Comparison of ENCODE assay signal across 22 cellular contexts in the genomic region with DNA sequence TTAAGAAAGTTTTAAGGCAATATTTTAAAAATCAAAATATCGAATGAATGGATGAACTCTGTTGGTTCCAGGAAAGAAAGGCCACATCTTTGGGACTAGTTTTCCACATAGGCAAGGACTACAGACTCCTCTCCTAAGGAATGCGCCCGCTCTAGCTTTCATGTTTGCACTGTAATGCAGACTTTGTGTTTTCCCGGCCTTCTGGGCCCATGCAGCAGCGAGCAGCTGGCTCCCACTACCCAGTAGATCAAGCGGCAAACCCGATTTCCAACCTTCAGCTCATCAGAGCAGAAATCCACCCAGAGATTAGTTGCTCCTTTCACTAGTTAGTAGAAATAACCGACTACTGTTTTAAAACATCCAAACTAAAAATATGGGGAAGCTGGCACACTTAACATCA. TPM values are rescaled to one million over a fixed set of nuclear protein-coding genes. Genes with fewer than 3 reads are reported as not detected.
A peak's percentile ranks its signal among the peaks of the same experiment; 100 is the strongest.
DNase-seq lines count a peak whose midpoint lies in the region; FAIRE-seq and TF ChIP-seq lines count a peak whose summit lies in the region.
"Had no signal": no experiment of that assay in that cellular context is flagged by ENCODE, and none has a peak within 500 bp of the region (broad histone marks: within the 10 kb centered on the region; RNA-seq: fewer than 3 reads in every experiment).

No MANE protein-coding gene starts in this region.

- H3K18ac ChIP-seq in H1 (ENCODE audit: extremely low read depth, low read length), result no peak overlapping the region

- intact Hi-C loops in Caco-2 (cut with micrococcal nuclease; ENCODE audit: unreplicated experiment), result loop anchor here (5.0 kb wide), 1 partner anchor 63 kb away; a partner anchor contains a TSS

- TF ChIP-seq CTCF in Caco-2 (IDR thresholded peaks at IDR 0.05; ENCODE audit: insufficient read depth in 1 of 2, low read depth in 1 of 2, low read length in 1 of 2, severe bottlenecking in 1 of 2, unreplicated experiment in 1 of 2) (no peak), H1 (IDR thresholded peaks at IDR 0.05; ENCODE audit: control extremely low read depth in 1 of 3, insufficient read depth in 1 of 3, low read depth in 1 of 3, low read length in 3 of 3) (no peak), nephron progenitor cell (IDR thresholded peaks at IDR 0.05) (no peak)

- CTCF ChIA-PET in Caco-2 (lab: Charles Lee) (interaction anchor here (0.6 to 1.1 kb wide), 3 partner anchors 11 to 154 kb away, joined by 3 to 7 read pairs (median 6); no protein-coding TSS in a partner anchor), H1 (lab: Charles Lee; ENCODE audit: partially characterized antibody) (interaction anchor here (0.7 to 8.9 kb wide), 3 partner anchors 11 to 36 kb away, joined by 3 to 48 read pairs (median 3); no protein-coding TSS in a partner anchor)

- no peak overlapping the region for H3K23ac ChIP-seq in H1 (ENCODE audit: insufficient read length)

- H3K79me2 ChIP-seq in H1 (ENCODE audit: control insufficient read depth in 1 of 2, insufficient read depth in 2 of 2, low read length in 2 of 2), result no peaks in the 10 kb centered on the region

- H3K36me3 ChIP-seq in Caco-2 (ENCODE audit: control insufficient read depth, insufficient read depth, low read length) (no peaks in the 10 kb centered on the region), H1 (ENCODE audit: control insufficient read depth in 2 of 4, insufficient read depth in 4 of 4, low read length in 3 of 4) (no peaks in the 10 kb centered on the region; a peak in 2 of 8 replicates)

- FAIRE-seq in H1 (lab: Jason Lieb, UNC), result no peak
- FAIRE-seq: A549, GM12878, H54 had no signal

- H3K9me3 ChIP-seq in Caco-2, result no peaks in the 10 kb centered on the region
- no peaks in the 10 kb centered on the region for H3K9me3 ChIP-seq in H1 (ENCODE audit: insufficient read depth in 2 of 2, low read depth in 1 of 2, low read length in 1 of 2)
- H3K9me3 ChIP-seq: A549 had no signal

- DNase-seq in Caco-2, result peak; percentile 53 to 56
- no peak for DNase-seq in H1 (ENCODE audit: low read depth in 1 of 2, low spot score in 2 of 2)
- DNase-seq in nephron progenitor cell, result no peak
- no peak for DNase-seq in A172 (ENCODE audit: low spot score)
- no peak for DNase-seq in NCI-H510A treated with DMSO at 0.1 percent for 48 hours (lab: John Stamatoyannopoulos, UW)
- no peak for DNase-seq in DMS153 treated with DMSO at 0.1 percent for 48 hours (lab: John Stamatoyannopoulos, UW; ENCODE audit: unreplicated experiment)
- DNase-seq in HK-2 (ENCODE audit: unreplicated experiment), result no peak
- DNase-seq: AML-193; C1 segment of cervical spinal cord; CD4-positive, CD25-positive, alpha-beta regulatory T cell; CD8-positive, alpha-beta memory T cell; COR-L47; DMS153; DND-41; EL; HFFc6; Kasumi-1; KG1 had no signal

- H3K9ac ChIP-seq in H1 (replicated peaks in 1 of 4; ENCODE audit: extremely low read depth in 1 of 4, low read depth in 3 of 4, low read length in 3 of 4), result no peak overlapping the region

- no peak overlapping the region for H3K4me2 ChIP-seq in H1 (ENCODE audit: insufficient read depth in 1 of 2, low read depth in 2 of 2, low read length in 2 of 2)
- H3K4me2 ChIP-seq: A549 had no signal

- no peak for TF ChIP-seq POLR2A in H1 (IDR thresholded peaks at IDR 0.05; ENCODE audit: control extremely low read depth in 1 of 2, low read depth in 2 of 2, low read length in 2 of 2)

- no peaks in the 10 kb centered on the region for H3K27me3 Mint-ChIP-seq in Caco-2 (ENCODE audit: insufficient read depth, unreplicated experiment)
- peaks cover 9% of the 10 kb centered on the region for H3K27me3 Mint-ChIP-seq in nephron progenitor cell (ENCODE audit: low read depth, poor library complexity)

- H2AK5ac ChIP-seq in H1 (ENCODE audit: low read depth, low read length), result no peak overlapping the region

- 92% methylated on average over 8 of the region's 8 CpGs; no CpG with 5 or more reads in 1 of the 2 experiments for WGBS in H1 (ENCODE audit: extremely low coverage in 1 of 2, insufficient coverage in 1 of 2, insufficient read length in 1 of 2, insufficient replicate concordance in 2 of 2, low coverage in 1 of 2, low lambda C conversion rate in 2 of 2, missing lambda C conversion rate in 1 of 2), 2 experiments

- no peak overlapping the region for H2BK5ac ChIP-seq in H1 (ENCODE audit: low read depth, low read length)

- H3K36me3 Mint-ChIP-seq in Caco-2 (ENCODE audit: insufficient read depth, unreplicated experiment) (peaks cover 13% of the 10 kb centered on the region), nephron progenitor cell (ENCODE audit: low read depth) (no peaks in the 10 kb centered on the region)
- H3K36me3 Mint-ChIP-seq: CD4-positive, CD25-positive, alpha-beta regulatory T cell; CD8-positive, alpha-beta memory T cell had no signal

- H3K27me3 ChIP-seq in Caco-2 (replicated peaks; ENCODE audit: control insufficient read depth, insufficient read depth, low read length), result no peaks in the 10 kb centered on the region
- no peaks in the 10 kb centered on the region for H3K27me3 ChIP-seq in H1 (replicated peaks in 1 of 4; ENCODE audit: control insufficient read depth in 3 of 4, extremely low read depth in 1 of 4, insufficient read depth in 3 of 4, low read length in 3 of 4)

- no peak overlapping the region for H2BK15ac ChIP-seq in H1 (ENCODE audit: low read length)

- POLR2A ChIA-PET in Caco-2 (lab: Charles Lee) (no interaction called here), H1 (lab: Charles Lee; ENCODE audit: partially characterized antibody) (no interaction called here)

- H2AFZ ChIP-seq in H1 (ENCODE audit: low read length), result no peak overlapping the region

- H2BK12ac ChIP-seq in H1 (ENCODE audit: low read depth, low read length), result no peak overlapping the region

- no peak overlapping the region for H3K4me3 ChIP-seq in Caco-2 (ENCODE audit: low read depth, low read length)
- H3K4me3 ChIP-seq in H1 (ENCODE audit: extremely low read depth in 1 of 4, insufficient read depth in 2 of 4, low read depth in 3 of 4, low read length in 4 of 4), result no peak overlapping the region
- H3K4me3 ChIP-seq: A549, GM12878 had no signal

- TF ChIP-seq EP300 in H1 (IDR thresholded peaks at IDR 0.05; ENCODE audit: borderline replicate concordance in 1 of 2, low read depth in 2 of 2, low read length in 2 of 2), result no peak

- no peak overlapping the region for H4K5ac ChIP-seq in H1 (ENCODE audit: insufficient read length, low read depth, low read length)

- H3K4me3 Mint-ChIP-seq in Caco-2 (ENCODE audit: unreplicated experiment) (no peak overlapping the region), nephron progenitor cell (no peak overlapping the region)
- H3K4me3 Mint-ChIP-seq: CD4-positive, CD25-positive, alpha-beta regulatory T cell; CD8-positive, alpha-beta memory T cell; HFFc6 had no signal

- H4K8ac ChIP-seq in H1 (ENCODE audit: extremely low read depth, insufficient read depth, low read length), result no peak overlapping the region

- no peak overlapping the region for H3K4ac ChIP-seq in H1 (replicated peaks; ENCODE audit: insufficient read length, low read depth, low read length)

- no peak overlapping the region for H4K91ac ChIP-seq in H1 (replicated peaks; ENCODE audit: insufficient read length, low read length)

- H2BK20ac ChIP-seq in H1 (ENCODE audit: low read length), result no peak overlapping the region

- no peak overlapping the region for H3K56ac ChIP-seq in H1 (replicated peaks; ENCODE audit: insufficient read length, low read depth, low read length)

- 0 out of 2 replicates have a peak overlapping the region, but pooled peaks have one; percentile 29 for H3K27ac ChIP-seq in H1 (ENCODE audit: low read depth, low read length)
- H3K27ac ChIP-seq: A549 had no signal

- no peak for TF ChIP-seq RAD21 in H1 (IDR thresholded peaks at IDR 0.05 in 1 of 2, conservative IDR thresholded peaks at IDR 0.05 in 1 of 2; ENCODE audit: low read depth in 2 of 2, low read length in 2 of 2)

- H3K4me1 Mint-ChIP-seq in Caco-2 (ENCODE audit: low read depth, unreplicated experiment) (peaks cover 38% of the 10 kb centered on the region), nephron progenitor cell (peaks cover 37% of the 10 kb centered on the region)
- H3K4me1 Mint-ChIP-seq: CD4-positive, CD25-positive, alpha-beta regulatory T cell; CD8-positive, alpha-beta memory T cell had no signal

- H3K79me1 ChIP-seq in H1 (ENCODE audit: low read depth, low read length), result no peaks in the 10 kb centered on the region

- peaks cover 0 to 3% of the 10 kb centered on the region in 2 experiments for H4K20me1 ChIP-seq in H1 (replicated peaks in 1 of 2; ENCODE audit: control insufficient read depth in 1 of 2, insufficient read depth in 2 of 2, low read length in 2 of 2)

- no TSS peak for BruUV-seq in Caco-2 (replicated peaks; lab: Mats Ljungman, UMichigan)

- no peak overlapping the region for H2BK120ac ChIP-seq in H1 (replicated peaks; ENCODE audit: low read depth, low read length)

- H3K4me1 ChIP-seq in Caco-2 (peaks cover 55% of the 10 kb centered on the region), H1 (replicated peaks in 1 of 4; ENCODE audit: control insufficient read depth in 3 of 4, insufficient read depth in 4 of 4, low read length in 3 of 4) (peaks cover 0 to 5% (median under 1%) of the 10 kb centered on the region in 4 experiments; a peak in 3 of 7 replicates)
- H3K4me1 ChIP-seq: A549 had no signal

- peak overlapping the region; percentile 70 for H3K27ac Mint-ChIP-seq in Caco-2 (ENCODE audit: unreplicated experiment)
- peak overlapping the region; percentile 52 for H3K27ac Mint-ChIP-seq in nephron progenitor cell
- H3K27ac Mint-ChIP-seq: CD4-positive, CD25-positive, alpha-beta regulatory T cell; CD8-positive, alpha-beta memory T cell; HFFc6 had no signal

- H3K9me3 Mint-ChIP-seq in Caco-2 (ENCODE audit: unreplicated experiment), result no peaks in the 10 kb centered on the region
- no peaks in the 10 kb centered on the region for H3K9me3 Mint-ChIP-seq in nephron progenitor cell
- H3K9me3 Mint-ChIP-seq: CD8-positive, alpha-beta memory T cell; HFFc6 had no signal

- H3K23me2 ChIP-seq in H1 (ENCODE audit: low read depth, low read length), result no peaks in the 10 kb centered on the region

- no peak overlapping the region for H3K14ac ChIP-seq in H1 (ENCODE audit: insufficient read length)

TF ChIP-seq in H1, 55 proteins besides CTCF, POLR2A, EP300 and RAD21 (continues in another document):
- no peak for TF ChIP-seq KDM5A (IDR thresholded peaks at IDR 0.05; ENCODE audit: low read length)
- no peak for TF ChIP-seq PHF8 (conservative IDR thresholded peaks at IDR 0.05; ENCODE audit: low read depth, low read length)
- no peak for TF ChIP-seq CTBP2 (IDR thresholded peaks at IDR 0.05; ENCODE audit: borderline replicate concordance, insufficient read depth, insufficient read length, low read length)

RNA-seq across cellular contexts. Expression of a gene that starts 27.7 kb away (rescaled TPM):
- 8.8 and 11.5 TPM in 2 replicates for total RNA-seq in Caco-2 (2022)
- total RNA-seq in H1 (2021; fragmentation: NEBNext Ultra II Directional; extraction: Animal tissue kit (Norgen Biotek cat#: 25700)), result 11.4 TPM in 2 replicates
- 11.0 and 15.1 TPM in 2 replicates for polyA plus RNA-seq in H1 (2011; rRNA removed)
- 12.3 TPM for polyA plus RNA-seq in H1 (2011; cell fraction: cytosol; rRNA removed)
- polyA plus RNA-seq in H1 (2011; cell fraction: nucleus; rRNA removed), result 18.8 TPM
- polyA plus RNA-seq in H1 (2012, experiment 1 of 2), result 10.3 to 14.9 TPM (median 13.8 TPM) in 4 replicates
- 12.0 TPM for polyA plus RNA-seq in H1 (2012, experiment 2 of 2)
- 7.0 TPM for polyA plus RNA-seq in H1 (2013, experiment 1 of 2)
- 6.3 TPM for polyA plus RNA-seq in H1 (2013, experiment 2 of 2)
- polyA minus RNA-seq in H1 (2011; rRNA and poly(A)+ RNA removed), result 5.6 and 11.5 TPM in 2 replicates
- 7.4 TPM for polyA minus RNA-seq in H1 (2011; cell fraction: cytosol; rRNA and poly(A)+ RNA removed)
- 5.3 TPM for polyA minus RNA-seq in H1 (2011; cell fraction: nucleus; rRNA and poly(A)+ RNA removed)
- total RNA-seq in A172 (2014; rRNA removed; shearing (Covaris generic)), result not detected in 2 replicates
- total RNA-seq: CD4-positive, CD25-positive, alpha-beta regulatory T cell; CD8-positive, alpha-beta memory T cell; G401; GM12878; HFFc6 had no signal
- polyA plus RNA-seq: A549; CD4-positive, CD25-positive, alpha-beta regulatory T cell; CD8-positive, alpha-beta memory T cell; GM12878 had no signal

Comparison
In these comparisons a context has a peak if more than half of its experiments do, and no peak if none do; other contexts are left out.
1. DNase-seq: peak in Caco-2 (2 of 2); none in H1 (0 of 2), nephron progenitor cell (single experiment), A172 (single experiment), NCI-H510A treated with DMSO at 0.1 percent for 48 hours (single experiment), DMS153 treated with DMSO at 0.1 percent for 48 hours (single experiment) and HK-2 (single experiment).